Comparison of ENCODE assay signal across 18 cellular contexts in genomic region chr5:147568710-147569109, GRCh38.
"Had no signal": no experiment of that assay in that cellular context is flagged by ENCODE, and none has a peak within 500 bp of the region (broad histone marks: within the 10 kb centered on the region; RNA-seq: fewer than 3 reads in every experiment).

No MANE protein-coding gene starts in this region.

- DNase-seq: activated CD4-positive, alpha-beta T cell treated with anti-CD3 and anti-CD28 coated beads for 36 hours; activated CD4-positive, alpha-beta T cell treated with anti-CD3 and anti-CD28 coated beads, Interleukin-2, amount 50 U/mL, for 48 hours; activated gamma-delta T cell treated with Interleukin-2 at 50 U/mL for 16 hours; activated T-cell treated with anti-CD3 and anti-CD28 coated beads for 4 hours; adrenal gland; effector memory CD4-positive, alpha-beta T cell; esophagus squamous epithelium; heart right ventricle; islet precursor cell; lower lobe of right lung; occipital lobe; posterior cingulate gyrus; stimulated activated naive B cell treated with anti-CD40 and anti-IgM and Interleukin-4, amounts not matched to agents 10 μg/mL and 1 μg/mL and 100 μg/mL, for 72 hours had no signal

- H3K9me3 ChIP-seq: adrenal gland, esophagus squamous epithelium, heart right ventricle, lower lobe of right lung had no signal

- H3K27me3 ChIP-seq: adrenal gland, esophagus squamous epithelium, heart right ventricle had no signal

- H3K4me3 ChIP-seq: adrenal gland, esophagus squamous epithelium, heart right ventricle, lower lobe of right lung had no signal

- H3K27ac Mint-ChIP-seq: activated CD4-positive, alpha-beta T cell treated with anti-CD3 and anti-CD28 coated beads for 36 hours; activated naive CD4-positive, alpha-beta T cell treated with anti-CD3 and anti-CD28 coated beads, Interleukin-2, amount 50 U/mL, for 72 hours; activated T-helper 1 cell treated with anti-CD3 and anti-CD28 coated beads, Interleukin-12 subunit alpha, Interleukin-12 subunit beta, Interleukin-2, Interleukin-4 antibody, amounts not matched to agents 30 ng/mL and 10 ng/mL and 1 ng/mL, durations not matched to agents 14 hours and 24 hours and 36 hours; dendritic cell treated with granulocyte-macrophage colony-stimulating factor and Interleukin-4, amounts not matched to agents 40 ng/mL and 50 ng/mL, for 4 days; mesothelial cell of epicardium; stimulated activated naive B cell treated with anti-CD40 and anti-IgM and Interleukin-4, amounts not matched to agents 10 μg/mL and 1 μg/mL and 100 μg/mL, for 72 hours had no signal

- H3K9me3 Mint-ChIP-seq: activated T-helper 1 cell treated with anti-CD3 and anti-CD28 coated beads, Interleukin-12 subunit alpha, Interleukin-12 subunit beta, Interleukin-2, Interleukin-4 antibody, amounts not matched to agents 30 ng/mL and 10 ng/mL and 1 ng/mL, durations not matched to agents 14 hours and 24 hours and 36 hours; dendritic cell treated with granulocyte-macrophage colony-stimulating factor and Interleukin-4, amounts not matched to agents 40 ng/mL and 50 ng/mL, for 4 days; mesothelial cell of epicardium; nephron; stimulated activated naive B cell treated with anti-CD40 and anti-IgM and Interleukin-4, amounts not matched to agents 10 μg/mL and 1 μg/mL and 100 μg/mL, for 72 hours had no signal

- H3K4me1 Mint-ChIP-seq: activated CD4-positive, alpha-beta T cell treated with anti-CD3 and anti-CD28 coated beads for 36 hours; stimulated activated naive B cell treated with anti-CD40 and anti-IgM and Interleukin-4, amounts not matched to agents 10 μg/mL and 1 μg/mL and 100 μg/mL, for 72 hours had no signal

- H3K36me3 ChIP-seq: adrenal gland, esophagus squamous epithelium, heart right ventricle, lower lobe of right lung had no signal

- H3K27ac ChIP-seq: adrenal gland, esophagus squamous epithelium, heart right ventricle, lower lobe of right lung had no signal

- H3K4me1 ChIP-seq: adrenal gland, esophagus squamous epithelium, lower lobe of right lung had no signal

- H3K36me3 Mint-ChIP-seq: activated naive CD4-positive, alpha-beta T cell treated with anti-CD3 and anti-CD28 coated beads, Interleukin-2, amount 50 U/mL, for 72 hours; mesothelial cell of epicardium; stimulated activated naive B cell treated with anti-CD40 and anti-IgM and Interleukin-4, amounts not matched to agents 10 μg/mL and 1 μg/mL and 100 μg/mL, for 72 hours had no signal

- H3K4me3 Mint-ChIP-seq: activated CD4-positive, alpha-beta T cell treated with anti-CD3 and anti-CD28 coated beads for 36 hours; activated T-helper 1 cell treated with anti-CD3 and anti-CD28 coated beads, Interleukin-12 subunit alpha, Interleukin-12 subunit beta, Interleukin-2, Interleukin-4 antibody, amounts not matched to agents 30 ng/mL and 10 ng/mL and 1 ng/mL, durations not matched to agents 14 hours and 24 hours and 36 hours; dendritic cell treated with granulocyte-macrophage colony-stimulating factor and Interleukin-4, amounts not matched to agents 40 ng/mL and 50 ng/mL, for 4 days; mesothelial cell of epicardium; nephron; stimulated activated naive B cell treated with anti-CD40 and anti-IgM and Interleukin-4, amounts not matched to agents 10 μg/mL and 1 μg/mL and 100 μg/mL, for 72 hours had no signal

- ATAC-seq: activated CD4-positive, alpha-beta T cell treated with anti-CD3 and anti-CD28 coated beads for 36 hours; activated naive CD4-positive, alpha-beta T cell treated with anti-CD3 and anti-CD28 coated beads, Interleukin-2, amount 50 U/mL, for 72 hours; heart right ventricle; lower lobe of right lung; stimulated activated naive B cell treated with anti-CD40 and anti-IgM and Interleukin-4, amounts not matched to agents 10 μg/mL and 1 μg/mL and 100 μg/mL, for 72 hours had no signal
